Comparison of ENCODE assay signal across 20 cellular contexts in genomic region chr1:203441811-203442210, GRCh38. TPM values are rescaled to one million over a fixed set of nuclear protein-coding genes. Genes with fewer than 3 reads are reported as not detected.
"Had no signal": no experiment of that assay in that cellular context is flagged by ENCODE, and none has a peak within 500 bp of the region (broad histone marks: within the 10 kb centered on the region; RNA-seq: fewer than 3 reads in every experiment).

No MANE protein-coding gene starts in this region.

- H3K27ac ChIP-seq: body of pancreas had no signal

- H3K4me3 Mint-ChIP-seq: activated B cell treated with CpG ODN at 0.5 μM for 24 hours; activated CD4-positive, alpha-beta T cell treated with anti-CD3 and anti-CD28 coated beads, Interleukin-2, amount 10 ng/mL, durations not matched to agents 24 days and 14 days; natural killer cell had no signal

- H3K9me3 ChIP-seq: mucosa of descending colon, SK-N-SH, testis had no signal

- H3K4me2 ChIP-seq: SK-N-SH had no signal

- ATAC-seq: body of pancreas, mucosa of descending colon, natural killer cell had no signal

- H3K9ac ChIP-seq: SK-N-SH had no signal

- H3K4me1 ChIP-seq: body of pancreas had no signal

- H3K27me3 ChIP-seq: body of pancreas, testis had no signal

- H3K4me3 ChIP-seq: body of pancreas, mucosa of descending colon, testis had no signal

- H3K36me3 Mint-ChIP-seq: natural killer cell had no signal

- H3K27ac Mint-ChIP-seq: activated B cell treated with CpG ODN at 0.5 μM for 24 hours; activated CD4-positive, alpha-beta T cell treated with anti-CD3 and anti-CD28 coated beads, Interleukin-2, amount 10 ng/mL, durations not matched to agents 24 days and 14 days; activated T-helper 2 cell treated with anti-CD3 and anti-CD28 coated beads, Interferon-gamma antibody, Interleukin-2, Interleukin-4, amounts not matched to agents 10 μg/mL and 5 μg/mL and 100 μg/mL, durations not matched to agents 14 hours and 24 hours and 36 hours; natural killer cell had no signal

- H3K4me1 Mint-ChIP-seq: activated B cell treated with CpG ODN at 0.5 μM for 24 hours; activated CD4-positive, alpha-beta T cell treated with anti-CD3 and anti-CD28 coated beads, Interleukin-2, amount 10 ng/mL, durations not matched to agents 24 days and 14 days; natural killer cell had no signal

- DNase-seq: activated B cell treated with CpG ODN at 0.5 μM for 24 hours; activated CD4-positive, alpha-beta T cell treated with anti-CD3 and anti-CD28 coated beads, Interleukin-2, amount 10 ng/mL, durations not matched to agents 24 days and 14 days; activated CD8-positive, alpha-beta memory T cell treated with anti-CD3 and anti-CD28 coated beads for 24 hours; activated naive CD4-positive, alpha-beta T cell treated with anti-CD3 and anti-CD28 coated beads, Interleukin-2, amount 50 U/mL, for 16 hours; activated T-cell treated with anti-CD3 and anti-CD28 coated beads for 4 hours; body of pancreas; central memory CD4-positive, alpha-beta T cell; effector memory CD4-positive, alpha-beta T cell; hypothalamus; mucosa of descending colon; natural killer cell; SK-N-SH; stimulated activated CD4-positive, alpha-beta T cell treated with anti-CD3 and anti-CD28 coated beads, Interleukin-2, amount 100 ng/mL, for 48 hours; stimulated activated naive CD4-positive, alpha-beta T cell treated with Interleukin-2 at 50 U/mL for 16 hours; T-helper 1 cell; testis had no signal

RNA-seq across cellular contexts. Expression of gene PRELP, which starts 33.8 kb away (rescaled TPM):
- total RNA-seq: activated B cell treated with CpG ODN at 0.5 μM for 24 hours; activated CD4-positive, alpha-beta T cell treated with anti-CD3 and anti-CD28 coated beads, Interleukin-2, amount 10 ng/mL, durations not matched to agents 24 days and 14 days; activated T-helper 2 cell treated with anti-CD3 and anti-CD28 coated beads, Interferon-gamma antibody, Interleukin-2, Interleukin-4, amounts not matched to agents 10 μg/mL and 5 μg/mL and 100 μg/mL, durations not matched to agents 14 hours and 24 hours and 36 hours; lung microvascular endothelial cell; natural killer cell; pulmonary artery endothelial cell had no signal

RNA-seq across cellular contexts. Expression of gene OPTC, which starts 52.1 kb away (rescaled TPM):
- total RNA-seq: activated B cell treated with CpG ODN at 0.5 μM for 24 hours; activated CD4-positive, alpha-beta T cell treated with anti-CD3 and anti-CD28 coated beads, Interleukin-2, amount 10 ng/mL, durations not matched to agents 24 days and 14 days; activated T-helper 2 cell treated with anti-CD3 and anti-CD28 coated beads, Interferon-gamma antibody, Interleukin-2, Interleukin-4, amounts not matched to agents 10 μg/mL and 5 μg/mL and 100 μg/mL, durations not matched to agents 14 hours and 24 hours and 36 hours; body of pancreas; lung microvascular endothelial cell; mucosa of descending colon; natural killer cell; omental fat pad; pulmonary artery endothelial cell had no signal
- polyA plus RNA-seq: SK-N-SH had no signal
